8 cellular contexts compared by ENCODE assay signal in the genomic region with DNA sequence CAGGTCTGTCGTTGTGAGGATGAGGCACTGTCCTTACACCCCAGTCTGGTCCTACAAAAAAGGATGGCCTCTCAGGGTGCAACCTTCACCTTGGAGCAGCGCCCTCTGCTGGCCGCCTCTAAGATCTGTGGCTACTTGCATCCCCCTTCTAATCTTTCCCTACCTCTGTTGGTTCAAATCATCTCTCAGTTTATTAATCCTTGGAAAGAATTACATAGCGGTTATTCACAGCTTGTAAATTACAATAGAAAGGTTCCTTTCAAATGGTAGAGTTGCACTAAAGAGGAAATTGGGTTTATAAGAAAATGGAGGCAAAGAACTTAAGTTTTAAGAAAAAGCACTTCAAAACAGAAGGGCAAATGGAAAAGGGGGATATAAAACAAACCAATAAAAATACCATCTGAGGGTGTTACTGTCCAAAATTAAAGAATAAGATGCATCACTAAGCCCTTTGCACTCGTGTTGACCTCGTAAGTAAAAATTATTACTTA.
DNase-seq lines count a peak whose midpoint lies in the region; ATAC-seq and TF ChIP-seq lines count a peak whose summit lies in the region.
"Not testable (repeated sequence)": the region's sequence is repeated elsewhere in the genome, so short reads cannot be mapped to it uniquely, and the experiment has no call there.

No MANE protein-coding gene starts in this region.

- H3K4me1 Mint-ChIP-seq in activated T-helper 17 cell treated with anti-CD3 and anti-CD28 coated beads, Interleukin-2, amount 50 U/mL, for 72 hours; stimulated activated naive CD8-positive, alpha-beta T cell treated with anti-CD3 and anti-CD28 coated beads, Interleukin-15, amount 100 ng/mL, for 72 hours: not testable (repeated sequence)

- peak; percentile 47 for ATAC-seq in HG03280 (IDR thresholded peaks at IDR 0.05; ENCODE audit: unreplicated experiment)
- ATAC-seq in activated T-helper 17 cell treated with anti-CD3 and anti-CD28 coated beads, Interleukin-2, amount 50 U/mL, for 72 hours (replicated peaks) = peak; percentile 99
- ATAC-seq in left colon = peak; percentile 74
- ATAC-seq in sciatic nerve = peak; percentile 84
- ATAC-seq in stimulated activated naive CD8-positive, alpha-beta T cell treated with anti-CD3 and anti-CD28 coated beads, Interleukin-15, amount 100 ng/mL, for 72 hours = peak; percentile 91

- H3K4me3 ChIP-seq in epithelial cell of esophagus (ENCODE audit: low read length) = not testable (repeated sequence)

- not testable (repeated sequence) for H3K9me3 Mint-ChIP-seq in activated T-helper 17 cell treated with anti-CD3 and anti-CD28 coated beads, Interleukin-2, amount 50 U/mL, for 72 hours; stimulated activated naive CD8-positive, alpha-beta T cell treated with anti-CD3 and anti-CD28 coated beads, Interleukin-15, amount 100 ng/mL, for 72 hours

- intact Hi-C loops in left colon (cut with DNase I, micrococcal nuclease); sciatic nerve (cut with DNase I): not testable (repeated sequence)

- not testable (repeated sequence) for H3K36me3 Mint-ChIP-seq in activated T-helper 17 cell treated with anti-CD3 and anti-CD28 coated beads, Interleukin-2, amount 50 U/mL, for 72 hours (ENCODE audit: low read depth)

- not testable (repeated sequence) for H3K4me3 Mint-ChIP-seq in activated T-helper 17 cell treated with anti-CD3 and anti-CD28 coated beads, Interleukin-2, amount 50 U/mL, for 72 hours; stimulated activated naive CD8-positive, alpha-beta T cell treated with anti-CD3 and anti-CD28 coated beads, Interleukin-15, amount 100 ng/mL, for 72 hours

- peak; percentile 70 for TF ChIP-seq CTCF in epithelial cell of esophagus (IDR thresholded peaks at IDR 0.05; ENCODE audit: insufficient read depth, low read depth, low read length, missing control alignments)

- DNase-seq in Daoy (ENCODE audit: low read depth) = peak; percentile 62
- peak; percentile 65 for DNase-seq in SW480 (ENCODE audit: low spot score)
- peak; percentile 65 for DNase-seq in epithelial cell of esophagus (ENCODE audit: low read depth)
- DNase-seq in left colon = peak in 1 of 2 donors; percentile 71
- peak; percentile 89 for DNase-seq in sciatic nerve (ENCODE audit: low spot score)
- DNase-seq in stimulated activated naive CD8-positive, alpha-beta T cell treated with anti-CD3 and anti-CD28 coated beads, Interleukin-15, amount 100 ng/mL, for 72 hours = peak; percentile 59 to 65

- not testable (repeated sequence) for H3K27me3 Mint-ChIP-seq in activated T-helper 17 cell treated with anti-CD3 and anti-CD28 coated beads, Interleukin-2, amount 50 U/mL, for 72 hours; stimulated activated naive CD8-positive, alpha-beta T cell treated with anti-CD3 and anti-CD28 coated beads, Interleukin-15, amount 100 ng/mL, for 72 hours

- not testable (repeated sequence) for H3K27ac Mint-ChIP-seq in activated T-helper 17 cell treated with anti-CD3 and anti-CD28 coated beads, Interleukin-2, amount 50 U/mL, for 72 hours; stimulated activated naive CD8-positive, alpha-beta T cell treated with anti-CD3 and anti-CD28 coated beads, Interleukin-15, amount 100 ng/mL, for 72 hours

Comparison
In these comparisons a context has a peak if more than half of its experiments do, and no peak if none do; other contexts are left out.
1. ATAC-seq: peak in every context shown above with its lines; median percentile 99 in activated T-helper 17 cell treated with anti-CD3 and anti-CD28 coated beads, Interleukin-2, amount 50 U/mL, for 72 hours; 91 in stimulated activated naive CD8-positive, alpha-beta T cell treated with anti-CD3 and anti-CD28 coated beads, Interleukin-15, amount 100 ng/mL, for 72 hours; 84 in sciatic nerve; 74 in left colon; 47 in HG03280.